In the genomic region with DNA sequence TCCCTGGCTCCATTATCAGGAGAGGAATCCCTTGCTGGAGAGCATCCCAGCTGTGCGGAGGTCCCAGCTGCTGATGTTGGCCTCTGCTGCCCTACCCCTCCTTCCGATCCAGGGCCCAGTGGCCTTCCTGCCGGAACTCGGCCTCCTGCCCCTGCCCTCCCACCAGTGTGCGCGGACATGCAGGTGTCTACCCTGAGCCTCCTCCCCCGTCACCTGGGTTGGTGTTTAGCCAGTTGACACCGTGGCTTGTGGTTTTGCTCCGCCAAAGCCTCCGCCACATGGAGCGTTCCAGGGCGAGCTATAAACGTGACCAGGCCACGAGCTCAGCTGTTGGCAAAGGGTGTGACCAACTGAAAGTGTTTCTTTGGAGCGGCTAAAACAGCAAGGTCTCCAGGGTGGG, we compare ENCODE assay signal across 22 cellular contexts.
A peak's percentile ranks its signal among the peaks of the same experiment; 100 is the strongest.
DNase-seq lines count a peak whose midpoint lies in the region; ATAC-seq and TF ChIP-seq lines count a peak whose summit lies in the region.
"Had no signal": no experiment of that assay in that cellular context is flagged by ENCODE, and none has a peak within 500 bp of the region (broad histone marks: within the 10 kb centered on the region; RNA-seq: fewer than 3 reads in every experiment).

No MANE protein-coding gene starts in this region.

- peak overlapping the region; percentile 19 for H3K4me3 Mint-ChIP-seq in T-helper 1 cell treated with Interleukin-12 subunit alpha and Interleukin-12 subunit beta and Interleukin-4 antibody, amounts not matched to agents 30 μg/mL and 1 μg/mL, for 36 hours
- H3K4me3 Mint-ChIP-seq in activated naive CD8-positive, alpha-beta T cell treated with anti-CD3 and anti-CD28 coated beads, Interleukin-2, amount 10 ng/mL, durations not matched to agents 7 days and 5 days: peak overlapping the region; percentile 46
- H3K4me3 Mint-ChIP-seq: mesothelial cell of epicardium, neural progenitor cell had no signal

- no peaks in the 10 kb centered on the region for H3K36me3 ChIP-seq in BLaER1 treated with 17β-estradiol and CSF1 and Interleukin-3, amounts not matched to agents 10 nM and 100 nM
- H3K36me3 ChIP-seq in adrenal gland (replicated peaks in 1 of 2): no peaks in the 10 kb centered on the region
- H3K36me3 ChIP-seq: neural progenitor cell, prostate gland, uterus had no signal

- H3K27ac Mint-ChIP-seq in T-helper 1 cell treated with Interleukin-12 subunit alpha and Interleukin-12 subunit beta and Interleukin-4 antibody, amounts not matched to agents 30 μg/mL and 1 μg/mL, for 36 hours: peak overlapping the region; percentile 92
- H3K27ac Mint-ChIP-seq in activated naive CD8-positive, alpha-beta T cell treated with anti-CD3 and anti-CD28 coated beads, Interleukin-2, amount 10 ng/mL, durations not matched to agents 7 days and 5 days: peak overlapping the region; percentile 80
- H3K27ac Mint-ChIP-seq: mesothelial cell of epicardium, neural progenitor cell had no signal

- ATAC-seq in activated naive CD8-positive, alpha-beta T cell treated with anti-CD3 and anti-CD28 coated beads, Interleukin-2, amount 10 ng/mL, durations not matched to agents 7 days and 5 days (ENCODE audit: low read depth): peak; percentile 28
- ATAC-seq in Right ventricle myocardium superior (ENCODE audit: poor library complexity): no peak
- ATAC-seq in GM18858 (IDR thresholded peaks at IDR 0.05; ENCODE audit: unreplicated experiment): no peak
- ATAC-seq: left lobe of liver, Right ventricle myocardium inferior had no signal

- H3K4me1 Mint-ChIP-seq in T-helper 1 cell treated with Interleukin-12 subunit alpha and Interleukin-12 subunit beta and Interleukin-4 antibody, amounts not matched to agents 30 μg/mL and 1 μg/mL, for 36 hours (ENCODE audit: low read depth): peaks cover 58% of the 10 kb centered on the region
- H3K4me1 Mint-ChIP-seq in activated naive CD8-positive, alpha-beta T cell treated with anti-CD3 and anti-CD28 coated beads, Interleukin-2, amount 10 ng/mL, durations not matched to agents 7 days and 5 days: peaks cover 64% of the 10 kb centered on the region

- peaks cover 0 to 20% (median 13%) of the 10 kb centered on the region in 11 experiments; a peak in 13 of 22 replicates for H3K9me3 ChIP-seq in BLaER1 treated with 17β-estradiol and CSF1 and Interleukin-3, amounts not matched to agents 10 nM and 100 nM (replicated peaks in 1 of 11)
- no peaks in the 10 kb centered on the region for H3K9me3 ChIP-seq in adrenal gland (replicated peaks in 1 of 3)
- H3K9me3 ChIP-seq: prostate gland, uterus had no signal

- POLR2A ChIA-PET in activated naive CD8-positive, alpha-beta T cell treated with anti-CD3 and anti-CD28 coated beads, Interleukin-2, amount 10 ng/mL, durations not matched to agents 7 days and 5 days (lab: Charles Lee): interaction anchor here (0.5 to 1.3 kb wide), 6 partner anchors 14 to 59 kb away, joined by 3 to 6 read pairs (median 3); no protein-coding TSS in a partner anchor

- no peaks in the 10 kb centered on the region for H4K20me1 ChIP-seq in BLaER1 treated with 17β-estradiol and CSF1 and Interleukin-3, amounts not matched to agents 10 nM and 100 nM

- peaks cover 12% of the 10 kb centered on the region for H3K36me3 Mint-ChIP-seq in T-helper 1 cell treated with Interleukin-12 subunit alpha and Interleukin-12 subunit beta and Interleukin-4 antibody, amounts not matched to agents 30 μg/mL and 1 μg/mL, for 36 hours (ENCODE audit: low read depth)
- peaks cover 7% of the 10 kb centered on the region for H3K36me3 Mint-ChIP-seq in activated naive CD8-positive, alpha-beta T cell treated with anti-CD3 and anti-CD28 coated beads, Interleukin-2, amount 10 ng/mL, durations not matched to agents 7 days and 5 days
- H3K36me3 Mint-ChIP-seq: mesothelial cell of epicardium, neural progenitor cell had no signal

- H3K4me1 ChIP-seq in BLaER1 treated with 17β-estradiol and CSF1 and Interleukin-3, amounts not matched to agents 10 nM and 100 nM: peaks cover 9 to 65% (median 54%) of the 10 kb centered on the region in 10 experiments
- H3K4me1 ChIP-seq in adrenal gland (replicated peaks in 1 of 2): no peaks in the 10 kb centered on the region
- H3K4me1 ChIP-seq: prostate gland, uterus had no signal

- DNase-seq in activated CD4-positive, CD25-positive, alpha-beta regulatory T cell treated with anti-CD3 and anti-CD28 coated beads, Interleukin-2, amount 50 U/mL, for 72 hours: peak; percentile 53
- DNase-seq in activated CD4-positive, CD25-positive, alpha-beta regulatory T cell (lab: John Stamatoyannopoulos, UW): no peak
- peak; percentile 60 for DNase-seq in activated naive CD8-positive, alpha-beta T cell treated with anti-CD3 and anti-CD28 coated beads, Interleukin-2, amount 10 ng/mL, durations not matched to agents 7 days and 5 days
- DNase-seq in Right ventricle myocardium superior (no peak), adrenal gland (no peak)
- DNase-seq: 8988T; HCEC 1CT; head of caudate nucleus; NCI-H1436; NCI-H2171; NCI-H69; stimulated activated CD4-positive, alpha-beta T cell treated with anti-CD3 and anti-CD28 coated beads, Interleukin-4, amount 100 ng/mL, for 1 hour; substantia nigra; uterus had no signal

- H3K27me3 Mint-ChIP-seq in T-helper 1 cell treated with Interleukin-12 subunit alpha and Interleukin-12 subunit beta and Interleukin-4 antibody, amounts not matched to agents 30 μg/mL and 1 μg/mL, for 36 hours (ENCODE audit: low read depth): no peaks in the 10 kb centered on the region
- no peaks in the 10 kb centered on the region for H3K27me3 Mint-ChIP-seq in activated naive CD8-positive, alpha-beta T cell treated with anti-CD3 and anti-CD28 coated beads, Interleukin-2, amount 10 ng/mL, durations not matched to agents 7 days and 5 days

- intact Hi-C loops in Right ventricle myocardium superior (cut with DNase I) (no loop called here), adrenal gland (cut with DNase I) (no loop called here)

- H3K27me3 ChIP-seq in BLaER1 treated with 17β-estradiol and CSF1 and Interleukin-3, amounts not matched to agents 10 nM and 100 nM: peaks cover 0 to 5% (median 0%) of the 10 kb centered on the region in 11 experiments; a peak in 1 of 22 replicates
- no peaks in the 10 kb centered on the region for H3K27me3 ChIP-seq in adrenal gland
- H3K27me3 ChIP-seq: neural progenitor cell, uterus had no signal

- peak overlapping the region; percentile 44 to 94 (median 79) for H3K4me2 ChIP-seq in BLaER1 treated with 17β-estradiol and CSF1 and Interleukin-3, amounts not matched to agents 10 nM and 100 nM
- H3K4me2 ChIP-seq: neural progenitor cell had no signal

- peak overlapping the region in 3 of 10 experiments; percentile 30 to 43 (median 39); a peak in 3 of 20 replicates for H3K4me3 ChIP-seq in BLaER1 treated with 17β-estradiol and CSF1 and Interleukin-3, amounts not matched to agents 10 nM and 100 nM
- H3K4me3 ChIP-seq in adrenal gland: no peak overlapping the region
- H3K4me3 ChIP-seq: neural progenitor cell, prostate gland, uterus had no signal

- WGBS in adrenal gland, 4 donors: 81 to 93% (median 86%) methylated on average over 15 of the region's 15 CpGs

- peak overlapping the region in 3 of 11 experiments; percentile 27 to 51 (median 37); a peak in 6 of 22 replicates for H3K27ac ChIP-seq in BLaER1 treated with 17β-estradiol and CSF1 and Interleukin-3, amounts not matched to agents 10 nM and 100 nM
- H3K27ac ChIP-seq in adrenal gland: no peak overlapping the region
- H3K27ac ChIP-seq: neural progenitor cell, prostate gland, uterus had no signal

- no peak for TF ChIP-seq POLR2A in adrenal gland (IDR thresholded peaks at IDR 0.05)

- no peak for TF ChIP-seq CTCF in adrenal gland (IDR thresholded peaks at IDR 0.05)

- H3K9ac ChIP-seq in BLaER1 treated with 17β-estradiol and CSF1 and Interleukin-3, amounts not matched to agents 10 nM and 100 nM: peak overlapping the region in 1 of 11 experiments; percentile 12; a peak in 3 of 22 replicates
- H3K9ac ChIP-seq: neural progenitor cell had no signal

- peaks cover 16% of the 10 kb centered on the region for H3K9me3 Mint-ChIP-seq in T-helper 1 cell treated with Interleukin-12 subunit alpha and Interleukin-12 subunit beta and Interleukin-4 antibody, amounts not matched to agents 30 μg/mL and 1 μg/mL, for 36 hours
- H3K9me3 Mint-ChIP-seq in activated naive CD8-positive, alpha-beta T cell treated with anti-CD3 and anti-CD28 coated beads, Interleukin-2, amount 10 ng/mL, durations not matched to agents 7 days and 5 days: no peaks in the 10 kb centered on the region
- H3K9me3 Mint-ChIP-seq: mesothelial cell of epicardium had no signal

Comparison
In these comparisons a context has a peak if more than half of its experiments do, and no peak if none do; other contexts are left out.
1. DNase-seq: peak in activated CD4-positive, CD25-positive, alpha-beta regulatory T cell treated with anti-CD3 and anti-CD28 coated beads, Interleukin-2, amount 50 U/mL, for 72 hours (single experiment) and activated naive CD8-positive, alpha-beta T cell treated with anti-CD3 and anti-CD28 coated beads, Interleukin-2, amount 10 ng/mL, durations not matched to agents 7 days and 5 days (single experiment); none in activated CD4-positive, CD25-positive, alpha-beta regulatory T cell (0 of 4), Right ventricle myocardium superior (single experiment) and adrenal gland (0 of 7).